ENCODE assay signal across 9 cellular contexts in genomic region chr12:57454566-57455373, GRCh38. TPM values are rescaled to one million over a fixed set of nuclear protein-coding genes. Genes with fewer than 3 reads are reported as not detected.
DNase-seq lines count a peak whose midpoint lies in the region; ATAC-seq and TF ChIP-seq lines count a peak whose summit lies in the region.
"Had no signal": no experiment of that assay in that cellular context is flagged by ENCODE, and none has a peak within 500 bp of the region (broad histone marks: within the 10 kb centered on the region; RNA-seq: fewer than 3 reads in every experiment).

A gene with protein sequence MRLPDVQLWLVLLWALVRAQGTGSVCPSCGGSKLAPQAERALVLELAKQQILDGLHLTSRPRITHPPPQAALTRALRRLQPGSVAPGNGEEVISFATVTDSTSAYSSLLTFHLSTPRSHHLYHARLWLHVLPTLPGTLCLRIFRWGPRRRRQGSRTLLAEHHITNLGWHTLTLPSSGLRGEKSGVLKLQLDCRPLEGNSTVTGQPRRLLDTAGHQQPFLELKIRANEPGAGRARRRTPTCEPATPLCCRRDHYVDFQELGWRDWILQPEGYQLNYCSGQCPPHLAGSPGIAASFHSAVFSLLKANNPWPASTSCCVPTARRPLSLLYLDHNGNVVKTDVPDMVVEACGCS (plus strand): TSS chr12:57455307. CDS start chr12:57455537, 230 bp downstream.

- H3K36me3 ChIP-seq in GM23338 (ENCODE audit: insufficient read depth) (no peaks in the 10 kb centered on the region), PC-9 (ENCODE audit: low read depth) (no peaks in the 10 kb centered on the region), tibial nerve (no peaks in the 10 kb centered on the region), thyroid gland (no peaks in the 10 kb centered on the region)

- CTCF ChIA-PET in PC-9 (lab: Charles Lee) = interaction anchor here (0.6 to 1.1 kb wide), 5 partner anchors 10 to 282 kb away, joined by 4 to 8 read pairs (median 4); no protein-coding TSS in a partner anchor

- H3K4me2 ChIP-seq in GM23338 (peak within 1 kb of the TSS; percentile 99), PC-9 (peak within 1 kb of the TSS; percentile 63)

- H3K4me3 ChIP-seq in AG10803 (ENCODE audit: low read length) (peak within 1 kb of the TSS; percentile 42), GM23338 (peak within 1 kb of the TSS; percentile 86), PC-9 (no peak within 1 kb of the TSS; the same call in 1 of the 2 replicates), fibroblast of villous mesenchyme (ENCODE audit: low read depth, low read length) (peak within 1 kb of the TSS; percentile 52), tibial nerve (no peak within 1 kb of the TSS), thyroid gland (replicated peaks in 1 of 3) (no peak within 1 kb of the TSS)
- H3K4me3 ChIP-seq: lung had no signal

- H3K27ac Mint-ChIP-seq in GM23338 = peak within 1 kb of the TSS; percentile 100

- intact Hi-C loops in PC-9 (cut with micrococcal nuclease; ENCODE audit: unreplicated experiment) (loop anchor here (10.0 kb wide), 1 partner anchor 450 kb away; no protein-coding TSS in a partner anchor), thyroid gland (cut with DNase I) (loop anchor here (5.0 kb wide), 3 partner anchors 147 to 187 kb away; no protein-coding TSS in a partner anchor)

- ATAC-seq in GM23338 (peak; percentile 56), HG03097 (IDR thresholded peaks at IDR 0.05; ENCODE audit: low FRiP score, unreplicated experiment) (no peak)

- no peak for TF ChIP-seq EP300 in tibial nerve (IDR thresholded peaks at IDR 0.05)

- H3K9me3 ChIP-seq in PC-9 (ENCODE audit: insufficient read depth, low read depth) = no peaks in the 10 kb centered on the region
- H3K9me3 ChIP-seq in tibial nerve = no peaks in the 10 kb centered on the region
- no peaks in the 10 kb centered on the region for H3K9me3 ChIP-seq in thyroid gland

- H3K9me3 Mint-ChIP-seq in GM23338 = no peaks in the 10 kb centered on the region; the same call in 2 of the 3 replicates

- H3K4me1 ChIP-seq in GM23338 (ENCODE audit: insufficient read depth) (peaks cover 60% of the 10 kb centered on the region), PC-9 (replicated peaks; ENCODE audit: insufficient read depth) (peaks cover 43% of the 10 kb centered on the region), tibial nerve (peaks cover 0 to 19% (median 6%) of the 10 kb centered on the region in 4 donors), thyroid gland (peaks cover 5 to 6% of the 10 kb centered on the region in 2 donors)

- H3F3A ChIP-seq in GM23338 (replicated peaks; ENCODE audit: low read depth) = peaks cover 10% of the 10 kb centered on the region; the same call in 1 of the 2 replicates
- H3F3A ChIP-seq in PC-9 (ENCODE audit: insufficient read depth, low read depth) = no peaks in the 10 kb centered on the region

- POLR2A ChIA-PET in PC-9 (lab: Charles Lee; ENCODE audit: unreplicated experiment) = interaction anchor here (0.5 to 0.6 kb wide), 2 partner anchors 9 to 611 kb away, joined by 4 to 22 read pairs; no protein-coding TSS in a partner anchor

- H3K4me1 Mint-ChIP-seq in GM23338 = peaks cover 60% of the 10 kb centered on the region

- WGBS in tibial nerve, 2 donors = 43 to 54% methylated on average over 9 to 10 of the region's 10 CpGs
- WGBS in thyroid gland, 2 donors = 69 to 73% methylated on average over 9 of the region's 10 CpGs

- H4K20me1 ChIP-seq in GM23338 (replicated peaks; ENCODE audit: insufficient read depth) = no peaks in the 10 kb centered on the region
- no peaks in the 10 kb centered on the region for H4K20me1 ChIP-seq in PC-9 (ENCODE audit: insufficient read depth)

- H2AFZ ChIP-seq in GM23338 = no peak within 1 kb of the TSS
- peak within 1 kb of the TSS; percentile 66 for H2AFZ ChIP-seq in PC-9

- H3K27ac ChIP-seq in GM23338 (ENCODE audit: low read depth) (peak within 1 kb of the TSS; percentile 99), PC-9 (peak within 1 kb of the TSS; percentile 60), tibial nerve (no peak within 1 kb of the TSS), thyroid gland (no peak within 1 kb of the TSS)

- H3K79me2 ChIP-seq in GM23338 (replicated peaks; ENCODE audit: insufficient read depth) (peaks cover 19% of the 10 kb centered on the region), PC-9 (ENCODE audit: low read depth) (no peaks in the 10 kb centered on the region)

- TF ChIP-seq CTCF in AG10803 (conservative IDR thresholded peaks at IDR 0.05; ENCODE audit: low read length) = no peak
- no peak for TF ChIP-seq CTCF in GM23338 (conservative IDR thresholded peaks at IDR 0.05; ENCODE audit: low read depth in 2 of 2)
- no peak for TF ChIP-seq CTCF in PC-9 (conservative IDR thresholded peaks at IDR 0.05)
- TF ChIP-seq CTCF in fibroblast of villous mesenchyme (IDR thresholded peaks at IDR 0.05; ENCODE audit: insufficient read depth, low read depth, low read length) = no peak
- no peak for TF ChIP-seq CTCF in tibial nerve (IDR thresholded peaks at IDR 0.05)
- no peak for TF ChIP-seq CTCF in thyroid gland (IDR thresholded peaks at IDR 0.05)

- H3K27me3 ChIP-seq in GM23338 (ENCODE audit: insufficient read depth) (no peaks in the 10 kb centered on the region), PC-9 (ENCODE audit: insufficient read depth, low read depth) (no peaks in the 10 kb centered on the region), tibial nerve (peaks cover 0 to 6% of the 10 kb centered on the region in 2 donors), thyroid gland (no peaks in the 10 kb centered on the region)

- H3K27me3 Mint-ChIP-seq in GM23338 (ENCODE audit: insufficient read depth, low read depth, poor library complexity) = peaks cover 36% of the 10 kb centered on the region

- peaks cover 23% of the 10 kb centered on the region for H3K36me3 Mint-ChIP-seq in GM23338 (ENCODE audit: low read depth)

- BruUV-seq in PC-9 (replicated peaks; lab: Mats Ljungman, UMichigan) = no TSS peak

- peak within 1 kb of the TSS; percentile 82 for H3K4me3 Mint-ChIP-seq in GM23338

- H3K9me2 ChIP-seq in GM23338 (ENCODE audit: insufficient read depth) (no peaks in the 10 kb centered on the region), PC-9 (ENCODE audit: insufficient read depth) (no peaks in the 10 kb centered on the region)

- DNase-seq in AG10803 (ENCODE audit: low read depth) (peak; percentile 96), GM23338 (ENCODE audit: low spot score) (peak; percentile 97), PC-9 (no peak), fibroblast of villous mesenchyme (ENCODE audit: low read depth) (peak; percentile 91), tibial nerve (ENCODE audit: low spot score in 2 of 2) (no peak), superior temporal gyrus (ENCODE audit: extremely low spot score) (no peak), thyroid gland (no peak)

- TF ChIP-seq POLR2A in tibial nerve (IDR thresholded peaks at IDR 0.05) (no peak), thyroid gland (IDR thresholded peaks at IDR 0.05) (no peak)

TF ChIP-seq in GM23338, 12 proteins besides CTCF, POLR2A, EP300 and RAD21 (continues in another document):
- peak; percentile 90 for TF ChIP-seq POLR2AphosphoS5 (IDR thresholded peaks at IDR 0.05; ENCODE audit: low read depth)
- TF ChIP-seq CREB1 (CRISPR knock-in tag; IDR thresholded peaks at IDR 0.05; ENCODE audit: low read depth) = peak; percentile 62

RNA-seq across cellular contexts. Expression of the gene that starts here (rescaled TPM):
- total RNA-seq in GM23338 (2014; rRNA removed; shearing (Covaris generic)) = 19.4 and 29.0 TPM in 2 replicates
- polyA plus RNA-seq in GM23338 (2016; fragmentation: Nextera tagmentation; extraction: Ambion mirVana) = 5.6 and 7.4 TPM in 2 replicates
- total RNA-seq in PC-9 (2021) = 0.73 and 0.90 TPM in 2 replicates
- total RNA-seq in fibroblast of villous mesenchyme = 1.7 and 4.5 TPM in 2 replicates
- not detected for total RNA-seq in tibial nerve
- total RNA-seq in thyroid gland = not detected
- polyA plus RNA-seq: lung had no signal

Comparison
In these comparisons a context has a peak if more than half of its experiments do, and no peak if none do; other contexts are left out.
1. DNase-seq: peak in AG10803 (single experiment), GM23338 (single experiment) and fibroblast of villous mesenchyme (single experiment); none in PC-9 (0 of 2), tibial nerve (0 of 2), superior temporal gyrus (single experiment) and thyroid gland (0 of 2).
2. H3K4me3 ChIP-seq: peak in AG10803 (single experiment), GM23338 (single experiment) and fibroblast of villous mesenchyme (single experiment); none in PC-9 (single experiment), tibial nerve (0 of 4) and thyroid gland (0 of 3).
3. H3K27ac ChIP-seq: peak in GM23338 (single experiment) and PC-9 (single experiment); none in tibial nerve (0 of 4) and thyroid gland (0 of 3).